13 cellular contexts compared by ENCODE assay signal in the genomic region with DNA sequence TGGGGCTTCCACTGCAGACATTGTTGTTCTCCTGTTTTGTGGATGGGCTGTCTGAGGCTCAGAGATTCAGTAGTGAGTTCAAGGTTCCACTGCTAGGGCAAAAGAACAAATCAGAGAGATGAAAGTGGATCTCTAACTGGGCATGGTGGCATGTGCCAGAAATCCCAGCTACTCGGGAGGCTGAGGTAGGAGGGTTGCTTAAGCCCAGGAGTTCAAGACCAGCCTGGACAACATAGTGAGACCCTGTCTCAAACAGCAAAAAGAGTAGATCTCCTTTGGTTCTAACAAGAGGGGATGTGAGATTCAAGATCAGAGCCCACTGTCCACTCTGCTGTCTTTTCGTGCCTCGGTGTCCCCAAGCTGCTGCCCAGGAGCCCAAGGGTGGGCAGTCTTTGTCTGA. TPM values are rescaled to one million over a fixed set of nuclear protein-coding genes. Genes with fewer than 3 reads are reported as not detected.
DNase-seq lines count a peak whose midpoint lies in the region; ATAC-seq and TF ChIP-seq lines count a peak whose summit lies in the region.
"Had no signal": no experiment of that assay in that cellular context is flagged by ENCODE, and none has a peak within 500 bp of the region (broad histone marks: within the 10 kb centered on the region; RNA-seq: fewer than 3 reads in every experiment).

No MANE protein-coding gene starts in this region.

- ATAC-seq in right cardiac atrium (no peak), left cardiac atrium (no peak), gastroesophageal sphincter (no peak), psoas muscle (no peak), aorta (ENCODE audit: low FRiP score) (no peak)
- no peak for ATAC-seq in activated T-cell treated with anti-CD3 and anti-CD28 coated beads, Interleukin-2, amount 50 U/mL, for 72 hours (replicated peaks in 1 of 2)

- TF ChIP-seq EP300 in gastroesophageal sphincter (IDR thresholded peaks at IDR 0.05), result no peak

- TF ChIP-seq POLR2A in gastroesophageal sphincter (IDR thresholded peaks at IDR 0.05), result no peak

- intact Hi-C loops in right cardiac atrium (cut with DNase I), result no loop called here
- intact Hi-C loops in left cardiac atrium (cut with DNase I), result no loop called here
- intact Hi-C loops in psoas muscle (cut with DNase I), result loop anchor here in 1 of 2 donors (5.0 kb wide), 1 partner anchor 36 kb away; no protein-coding TSS in a partner anchor
- intact Hi-C loops in aorta (cut with DNase I), result no loop called here

- no peak for DNase-seq in right cardiac atrium
- no peak for DNase-seq in left cardiac atrium
- DNase-seq in psoas muscle, result no peak
- DNase-seq in aorta, result no peak
- DNase-seq in activated T-cell treated with anti-CD3 and anti-CD28 coated beads, Interleukin-2, amount 50 U/mL, for 72 hours, result no peak
- DNase-seq in mesenteric fat pad (ENCODE audit: low spot score), result no peak
- DNase-seq in cerebellar nuclear complex (lab: John Stamatoyannopoulos, UW), result no peak
- DNase-seq: activated CD4-positive, alpha-beta T cell treated with anti-CD3 and anti-CD28 coated beads, Interleukin-2, amount 50 U/mL, for 48 hours; activated gamma-delta T cell treated with Interleukin-2 at 50 U/mL for 16 hours; central memory CD4-positive, alpha-beta T cell; NCI-H1694 treated with DMSO at 0.1 percent for 48 hours; NCI-H524 treated with DMSO at 0.1 percent for 48 hours had no signal

- no peaks in the 10 kb centered on the region for H3K9me3 Mint-ChIP-seq in activated T-cell treated with anti-CD3 and anti-CD28 coated beads, Interleukin-2, amount 50 U/mL, for 72 hours

- no peaks in the 10 kb centered on the region for H3K4me1 Mint-ChIP-seq in activated T-cell treated with anti-CD3 and anti-CD28 coated beads, Interleukin-2, amount 50 U/mL, for 72 hours (ENCODE audit: low read depth)

- H3K27ac Mint-ChIP-seq in activated T-cell treated with anti-CD3 and anti-CD28 coated beads, Interleukin-2, amount 50 U/mL, for 72 hours, result no peak overlapping the region

- H3K36me3 Mint-ChIP-seq in activated T-cell treated with anti-CD3 and anti-CD28 coated beads, Interleukin-2, amount 50 U/mL, for 72 hours (ENCODE audit: insufficient read depth in 2 of 2), result no peaks in the 10 kb centered on the region

- 74% methylated on average over 3 of the region's 3 CpGs for whole genome bisulfite sequencing in right cardiac atrium
- WGBS in gastroesophageal sphincter (ENCODE audit: low coverage in 1 of 2), 2 donors, result 72 to 79% methylated on average over 3 of the region's 3 CpGs
- 71 to 77% (median 74%) methylated on average over 3 of the region's 3 CpGs for WGBS in psoas muscle, 3 donors
- WGBS in aorta, 2 donors, result 82 to 88% methylated on average over 3 of the region's 3 CpGs

- H3K4me3 ChIP-seq in right cardiac atrium (ENCODE audit: low read length) (no peak overlapping the region), gastroesophageal sphincter (no peak overlapping the region), psoas muscle (no peak overlapping the region), aorta (ENCODE audit: low read length in 2 of 2) (no peak overlapping the region)

- H3K27me3 ChIP-seq in right cardiac atrium (ENCODE audit: control insufficient read depth, insufficient read depth) (no peaks in the 10 kb centered on the region), gastroesophageal sphincter (no peaks in the 10 kb centered on the region), psoas muscle (ENCODE audit: insufficient read depth in 3 of 3, low read length in 2 of 3) (no peaks in the 10 kb centered on the region), aorta (ENCODE audit: control insufficient read depth in 1 of 2, insufficient read depth in 2 of 2, low read length in 1 of 2) (no peaks in the 10 kb centered on the region)

- H3K27ac ChIP-seq in right cardiac atrium (ENCODE audit: low read length), result peak overlapping the region; percentile 54
- H3K27ac ChIP-seq in gastroesophageal sphincter, result peak overlapping the region in 3 of 4 donors; percentile 61 to 73 (median 66)
- peak overlapping the region; percentile 74 for H3K27ac ChIP-seq in psoas muscle
- peak overlapping the region; percentile 1 to 72 for H3K27ac ChIP-seq in aorta (ENCODE audit: low read depth in 1 of 2, low read length in 2 of 2)

- no peaks in the 10 kb centered on the region for H3K9me3 ChIP-seq in right cardiac atrium (ENCODE audit: control insufficient read depth, low read length)
- H3K9me3 ChIP-seq in gastroesophageal sphincter, result no peaks in the 10 kb centered on the region
- H3K9me3 ChIP-seq in psoas muscle, result no peaks in the 10 kb centered on the region
- H3K9me3 ChIP-seq in aorta (ENCODE audit: control insufficient read depth, low read length), result no peaks in the 10 kb centered on the region

- TF ChIP-seq CTCF in gastroesophageal sphincter (IDR thresholded peaks at IDR 0.05) (no peak), psoas muscle (IDR thresholded peaks at IDR 0.05) (no peak)

- H3K27me3 Mint-ChIP-seq in activated T-cell treated with anti-CD3 and anti-CD28 coated beads, Interleukin-2, amount 50 U/mL, for 72 hours (ENCODE audit: low read depth), result no peaks in the 10 kb centered on the region

- H3K4me3 Mint-ChIP-seq in activated T-cell treated with anti-CD3 and anti-CD28 coated beads, Interleukin-2, amount 50 U/mL, for 72 hours, result no peak overlapping the region

- peaks cover 55% of the 10 kb centered on the region for H3K4me1 ChIP-seq in right cardiac atrium (ENCODE audit: control insufficient read depth, insufficient read depth, low read length)
- H3K4me1 ChIP-seq in gastroesophageal sphincter, result peaks cover 11 to 92% (median 67%) of the 10 kb centered on the region in 3 donors
- peaks cover 67% of the 10 kb centered on the region for H3K4me1 ChIP-seq in psoas muscle
- H3K4me1 ChIP-seq in aorta (ENCODE audit: control insufficient read depth in 1 of 2, insufficient read depth in 2 of 2, low read length in 2 of 2), result peaks cover 4 to 15% of the 10 kb centered on the region in 2 donors

- no peaks in the 10 kb centered on the region for H3K36me3 ChIP-seq in gastroesophageal sphincter
- H3K36me3 ChIP-seq in psoas muscle (ENCODE audit: insufficient read depth in 1 of 2, low read depth in 1 of 2), result peaks cover 0 to 9% of the 10 kb centered on the region in 2 donors
- no peaks in the 10 kb centered on the region for H3K36me3 ChIP-seq in aorta (ENCODE audit: control insufficient read depth in 1 of 2, insufficient read depth in 2 of 2, low read length in 1 of 2)

RNA-seq across cellular contexts. Expression of gene NDST1, which starts 11.8 kb away (rescaled TPM):
- total RNA-seq in right cardiac atrium, result 10 to 100 TPM; 53.1 to 67.8 (median 58.7) TPM
- polyA plus RNA-seq in right cardiac atrium, result 45.9 TPM
- total RNA-seq in left cardiac atrium, result 10 to 100 TPM; 59.3 to 71.2 TPM
- total RNA-seq in gastroesophageal sphincter, result 100 to 1,000 TPM in 1 of 4 donors, 10 to 100 TPM in 3; 58.3 to 146 (median 72.1) TPM
- total RNA-seq in psoas muscle, result 10 to 100 TPM; 30.1 to 40.2 (median 36.6) TPM
- 10 to 100 TPM; 11.0 to 22.5 (median 13.2) TPM for polyA plus RNA-seq in psoas muscle
- total RNA-seq in aorta, result 100 to 1,000 TPM in 1 of 2 donors, 10 to 100 TPM in 1; 74.0 to 116 TPM
- polyA plus RNA-seq in aorta, result 10 to 100 TPM; 10.4 to 12.1 TPM
- total RNA-seq in activated T-cell treated with anti-CD3 and anti-CD28 coated beads, Interleukin-2, amount 50 U/mL, for 72 hours, result 1 to 10 TPM; 3.4 to 3.5 TPM
- 110 TPM for total RNA-seq in mesenteric fat pad

RNA-seq across cellular contexts. Expression of gene RPS14, which starts 46.6 kb away (rescaled TPM):
- 1,000 to 10,000 TPM; 1,254 to 1,552 (median 1,386) TPM for total RNA-seq in right cardiac atrium
- 1,870 TPM for polyA plus RNA-seq in right cardiac atrium
- 1,000 to 10,000 TPM; 1,239 to 1,275 TPM for total RNA-seq in left cardiac atrium
- 1,000 to 10,000 TPM; 1,275 to 3,828 (median 2,502) TPM for total RNA-seq in gastroesophageal sphincter
- 1,000 to 10,000 TPM in 3 of 4 donors, 100 to 1,000 TPM in 1; 977 to 1,443 (median 1,285) TPM for total RNA-seq in psoas muscle
- 1,000 to 10,000 TPM; 1,999 to 3,049 (median 2,406) TPM for polyA plus RNA-seq in psoas muscle
- 1,000 to 10,000 TPM; 1,419 to 1,480 TPM for total RNA-seq in aorta
- 1,000 to 10,000 TPM; 3,586 to 6,043 TPM for polyA plus RNA-seq in aorta
- total RNA-seq in activated T-cell treated with anti-CD3 and anti-CD28 coated beads, Interleukin-2, amount 50 U/mL, for 72 hours, result 1,000 to 10,000 TPM; 2,954 to 3,917 TPM
- 1,447 TPM for total RNA-seq in mesenteric fat pad

Comparison
In these comparisons a context has a peak if more than half of its experiments do, and no peak if none do; other contexts are left out.
1. RNA of gene NDST1, which starts 11.8 kb away (total RNA-seq): 74.0 to 116 TPM in aorta, 110 TPM in mesenteric fat pad (single experiment), 58.3 to 146 TPM in gastroesophageal sphincter, 59.3 to 71.2 TPM in left cardiac atrium, 53.1 to 67.8 TPM in right cardiac atrium and 30.1 to 40.2 TPM in psoas muscle; 3.4 to 3.5 TPM in activated T-cell treated with anti-CD3 and anti-CD28 coated beads, Interleukin-2, amount 50 U/mL, for 72 hours; every median in the first group is over 4 times any median in the second.
2. Peak in every context shown above with its lines, with median percentiles within 50 percentile points of each other: H3K27ac ChIP-seq.